Comparison of ENCODE assay signal across 2 cellular contexts in the genomic region with DNA sequence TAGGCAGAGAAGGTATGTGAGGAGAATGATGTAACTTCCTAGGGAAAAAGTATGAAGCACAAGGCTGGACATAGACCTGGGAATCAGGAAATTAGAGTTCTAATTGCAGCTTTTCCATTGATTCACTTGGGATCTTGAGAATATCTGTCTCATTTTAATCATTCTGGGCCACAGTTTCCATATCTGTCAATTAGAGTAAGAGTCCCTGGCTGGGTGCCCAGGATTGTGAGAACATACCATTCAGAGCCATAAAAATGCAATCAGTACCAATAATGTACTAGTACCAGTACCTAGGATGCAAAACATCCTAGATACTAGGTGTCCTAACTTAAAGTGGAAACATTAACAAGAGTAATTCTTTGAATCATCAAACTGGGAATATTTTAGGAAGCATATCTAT.
TF ChIP-seq lines count a peak whose summit lies in the region.

No MANE protein-coding gene starts in this region.

TF ChIP-seq in endothelial cell of umbilical vein, 7 proteins besides CTCF, POLR2A, EP300 and RAD21:
- TF ChIP-seq GATA2 (IDR thresholded peaks at IDR 0.05; ENCODE audit: insufficient read depth, insufficient read length, low read depth, low read length) (no peak), MYC (IDR thresholded peaks at IDR 0.05; ENCODE audit: low read depth, low read length) (no peak), POLR2AphosphoS5 (IDR thresholded peaks at IDR 0.05; ENCODE audit: insufficient read depth, low read depth, low read length) (no peak), FOS (IDR thresholded peaks at IDR 0.05; ENCODE audit: borderline replicate concordance, insufficient read depth, low read length) (no peak), EZH2 (IDR thresholded peaks at IDR 0.05; ENCODE audit: borderline replicate concordance, low read depth, low read length, severe bottlenecking) (no peak), JUN (IDR thresholded peaks at IDR 0.05; ENCODE audit: borderline replicate concordance, insufficient read depth, insufficient read length, low read depth) (no peak)
- TF ChIP-seq, protein P1, sequence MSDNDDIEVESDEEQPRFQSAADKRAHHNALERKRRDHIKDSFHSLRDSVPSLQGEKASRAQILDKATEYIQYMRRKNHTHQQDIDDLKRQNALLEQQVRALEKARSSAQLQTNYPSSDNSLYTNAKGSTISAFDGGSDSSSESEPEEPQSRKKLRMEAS (IDR thresholded peaks at IDR 0.05; ENCODE audit: insufficient read depth, insufficient read length): no peak

TF ChIP-seq in GM23338, 12 proteins besides CTCF, POLR2A, EP300 and RAD21:
- TF ChIP-seq, protein P2, sequence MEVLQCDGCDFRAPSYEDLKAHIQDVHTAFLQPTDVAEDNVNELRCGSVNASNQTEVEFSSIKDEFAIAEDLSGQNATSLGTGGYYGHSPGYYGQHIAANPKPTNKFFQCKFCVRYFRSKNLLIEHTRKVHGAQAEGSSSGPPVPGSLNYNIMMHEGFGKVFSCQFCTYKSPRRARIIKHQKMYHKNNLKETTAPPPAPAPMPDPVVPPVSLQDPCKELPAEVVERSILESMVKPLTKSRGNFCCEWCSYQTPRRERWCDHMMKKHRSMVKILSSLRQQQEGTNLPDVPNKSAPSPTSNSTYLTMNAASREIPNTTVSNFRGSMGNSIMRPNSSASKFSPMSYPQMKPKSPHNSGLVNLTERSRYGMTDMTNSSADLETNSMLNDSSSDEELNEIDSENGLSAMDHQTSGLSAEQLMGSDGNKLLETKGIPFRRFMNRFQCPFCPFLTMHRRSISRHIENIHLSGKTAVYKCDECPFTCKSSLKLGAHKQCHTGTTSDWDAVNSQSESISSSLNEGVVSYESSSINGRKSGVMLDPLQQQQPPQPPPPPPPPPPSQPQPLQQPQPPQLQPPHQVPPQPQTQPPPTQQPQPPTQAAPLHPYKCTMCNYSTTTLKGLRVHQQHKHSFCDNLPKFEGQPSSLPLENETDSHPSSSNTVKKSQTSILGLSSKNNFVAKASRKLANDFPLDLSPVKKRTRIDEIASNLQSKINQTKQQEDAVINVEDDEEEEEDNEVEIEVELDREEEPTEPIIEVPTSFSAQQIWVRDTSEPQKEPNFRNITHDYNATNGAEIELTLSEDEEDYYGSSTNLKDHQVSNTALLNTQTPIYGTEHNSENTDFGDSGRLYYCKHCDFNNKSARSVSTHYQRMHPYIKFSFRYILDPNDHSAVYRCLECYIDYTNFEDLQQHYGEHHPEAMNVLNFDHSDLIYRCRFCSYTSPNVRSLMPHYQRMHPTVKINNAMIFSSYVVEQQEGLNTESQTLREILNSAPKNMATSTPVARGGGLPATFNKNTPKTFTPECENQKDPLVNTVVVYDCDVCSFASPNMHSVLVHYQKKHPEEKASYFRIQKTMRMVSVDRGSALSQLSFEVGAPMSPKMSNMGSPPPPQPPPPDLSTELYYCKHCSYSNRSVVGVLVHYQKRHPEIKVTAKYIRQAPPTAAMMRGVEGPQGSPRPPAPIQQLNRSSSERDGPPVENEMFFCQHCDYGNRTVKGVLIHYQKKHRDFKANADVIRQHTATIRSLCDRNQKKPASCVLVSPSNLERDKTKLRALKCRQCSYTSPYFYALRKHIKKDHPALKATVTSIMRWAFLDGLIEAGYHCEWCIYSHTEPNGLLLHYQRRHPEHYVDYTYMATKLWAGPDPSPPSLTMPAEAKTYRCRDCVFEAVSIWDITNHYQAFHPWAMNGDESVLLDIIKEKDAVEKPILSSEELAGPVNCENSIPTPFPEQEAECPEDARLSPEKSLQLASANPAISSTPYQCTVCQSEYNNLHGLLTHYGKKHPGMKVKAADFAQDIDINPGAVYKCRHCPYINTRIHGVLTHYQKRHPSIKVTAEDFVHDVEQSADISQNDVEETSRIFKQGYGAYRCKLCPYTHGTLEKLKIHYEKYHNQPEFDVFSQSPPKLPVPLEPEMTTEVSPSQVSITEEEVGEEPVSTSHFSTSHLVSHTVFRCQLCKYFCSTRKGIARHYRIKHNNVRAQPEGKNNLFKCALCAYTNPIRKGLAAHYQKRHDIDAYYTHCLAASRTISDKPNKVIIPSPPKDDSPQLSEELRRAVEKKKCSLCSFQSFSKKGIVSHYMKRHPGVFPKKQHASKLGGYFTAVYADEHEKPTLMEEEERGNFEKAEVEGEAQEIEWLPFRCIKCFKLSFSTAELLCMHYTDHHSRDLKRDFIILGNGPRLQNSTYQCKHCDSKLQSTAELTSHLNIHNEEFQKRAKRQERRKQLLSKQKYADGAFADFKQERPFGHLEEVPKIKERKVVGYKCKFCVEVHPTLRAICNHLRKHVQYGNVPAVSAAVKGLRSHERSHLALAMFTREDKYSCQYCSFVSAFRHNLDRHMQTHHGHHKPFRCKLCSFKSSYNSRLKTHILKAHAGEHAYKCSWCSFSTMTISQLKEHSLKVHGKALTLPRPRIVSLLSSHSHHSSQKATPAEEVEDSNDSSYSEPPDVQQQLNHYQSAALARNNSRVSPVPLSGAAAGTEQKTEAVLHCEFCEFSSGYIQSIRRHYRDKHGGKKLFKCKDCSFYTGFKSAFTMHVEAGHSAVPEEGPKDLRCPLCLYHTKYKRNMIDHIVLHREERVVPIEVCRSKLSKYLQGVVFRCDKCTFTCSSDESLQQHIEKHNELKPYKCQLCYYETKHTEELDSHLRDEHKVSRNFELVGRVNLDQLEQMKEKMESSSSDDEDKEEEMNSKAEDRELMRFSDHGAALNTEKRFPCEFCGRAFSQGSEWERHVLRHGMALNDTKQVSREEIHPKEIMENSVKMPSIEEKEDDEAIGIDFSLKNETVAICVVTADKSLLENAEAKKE (CRISPR knock-in tag; IDR thresholded peaks at IDR 0.05): no peak
- TF ChIP-seq, protein P3, sequence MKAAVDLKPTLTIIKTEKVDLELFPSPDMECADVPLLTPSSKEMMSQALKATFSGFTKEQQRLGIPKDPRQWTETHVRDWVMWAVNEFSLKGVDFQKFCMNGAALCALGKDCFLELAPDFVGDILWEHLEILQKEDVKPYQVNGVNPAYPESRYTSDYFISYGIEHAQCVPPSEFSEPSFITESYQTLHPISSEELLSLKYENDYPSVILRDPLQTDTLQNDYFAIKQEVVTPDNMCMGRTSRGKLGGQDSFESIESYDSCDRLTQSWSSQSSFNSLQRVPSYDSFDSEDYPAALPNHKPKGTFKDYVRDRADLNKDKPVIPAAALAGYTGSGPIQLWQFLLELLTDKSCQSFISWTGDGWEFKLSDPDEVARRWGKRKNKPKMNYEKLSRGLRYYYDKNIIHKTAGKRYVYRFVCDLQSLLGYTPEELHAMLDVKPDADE (IDR thresholded peaks at IDR 0.05): no peak
- TF ChIP-seq ZNF331 (CRISPR knock-in tag; IDR thresholded peaks at IDR 0.05; ENCODE audit: low read depth) (no peak), EZH2 (IDR thresholded peaks at IDR 0.05; ENCODE audit: low read depth, unreplicated experiment) (no peak)
